In genomic region chr10:75424553-75424952, GRCh38 we compare ENCODE assay signal across 20 cellular contexts. TPM values are rescaled to one million over a fixed set of nuclear protein-coding genes. Genes with fewer than 3 reads are reported as not detected.
DNase-seq lines count a peak whose midpoint lies in the region; ATAC-seq and TF ChIP-seq lines count a peak whose summit lies in the region.
"Had no signal": no experiment of that assay in that cellular context is flagged by ENCODE, and none has a peak within 500 bp of the region (broad histone marks: within the 10 kb centered on the region; RNA-seq: fewer than 3 reads in every experiment).

No MANE protein-coding gene starts in this region.

- no peak overlapping the region for H3K4me3 Mint-ChIP-seq in endodermal cell
- H3K4me3 Mint-ChIP-seq: HFFc6 had no signal

- H3K27ac Mint-ChIP-seq in endodermal cell: no peak overlapping the region
- H3K27ac Mint-ChIP-seq: CD4-positive, alpha-beta memory T cell; HFFc6 had no signal

- H3K4me1 ChIP-seq in endodermal cell (ENCODE audit: control insufficient read depth, insufficient read depth, low read length) (peaks cover 7% of the 10 kb centered on the region), sigmoid colon (peaks cover 0 to 10% (median 3%) of the 10 kb centered on the region in 4 donors), OCI-LY7 (ENCODE audit: insufficient read depth, low read length, poor library complexity, severe bottlenecking) (no peaks in the 10 kb centered on the region)
- no peaks in the 10 kb centered on the region for H3K4me1 ChIP-seq in effector memory CD4-positive, alpha-beta T cell (ENCODE audit: control insufficient read depth, insufficient read depth, low read length, poor library complexity, severe bottlenecking)
- H3K4me1 ChIP-seq: HAP-1 had no signal

- H3K9me3 Mint-ChIP-seq in endodermal cell: peaks cover 3% of the 10 kb centered on the region
- H3K9me3 Mint-ChIP-seq: HFFc6 had no signal

- in situ Hi-C loops in SK-MEL-5 (cut with HindIII; ENCODE audit: low pct_unique_long_range_greater_than_20kb, low sequenced_read_pairs): no loop called here

- TF ChIP-seq CTCF in endodermal cell (conservative IDR thresholded peaks at IDR 0.05) (no peak), sigmoid colon (IDR thresholded peaks at IDR 0.05) (no peak), OCI-LY7 (conservative IDR thresholded peaks at IDR 0.05; ENCODE audit: low read length) (no peak)

- H3K4me2 ChIP-seq in OCI-LY7 (ENCODE audit: low read length): no peak overlapping the region

- H3K36me3 Mint-ChIP-seq in endodermal cell (ENCODE audit: low read depth): peaks cover 1% of the 10 kb centered on the region
- H3K36me3 Mint-ChIP-seq: CD4-positive, alpha-beta memory T cell had no signal

- intact Hi-C loops in sigmoid colon (cut with DNase I): no loop called here
- intact Hi-C loops in OCI-LY7 (cut with micrococcal nuclease; ENCODE audit: unreplicated experiment): no loop called here

- H3K4me1 Mint-ChIP-seq in endodermal cell: peaks cover 13% of the 10 kb centered on the region
- H3K4me1 Mint-ChIP-seq: CD4-positive, alpha-beta memory T cell had no signal

- H3K27ac ChIP-seq in endodermal cell (ENCODE audit: low read depth, low read length) (no peak overlapping the region), sigmoid colon (no peak overlapping the region), OCI-LY7 (ENCODE audit: low read depth, low read length, poor library complexity, severe bottlenecking) (no peak overlapping the region)
- no peak overlapping the region for H3K27ac ChIP-seq in effector memory CD4-positive, alpha-beta T cell (ENCODE audit: insufficient read depth, low read length, poor library complexity, severe bottlenecking)

- H2AFZ ChIP-seq in OCI-LY7 (ENCODE audit: low read length): no peak overlapping the region

- no peaks in the 10 kb centered on the region for H3K9me2 ChIP-seq in OCI-LY7 (ENCODE audit: insufficient read depth, low read length)

- H3K79me2 ChIP-seq in OCI-LY7 (ENCODE audit: insufficient read depth, low read depth, low read length): no peaks in the 10 kb centered on the region

- H3K27me3 ChIP-seq in endodermal cell (ENCODE audit: control insufficient read depth, insufficient read depth, low read length, poor library complexity, severe bottlenecking): peaks cover 37% of the 10 kb centered on the region
- no peaks in the 10 kb centered on the region for H3K27me3 ChIP-seq in sigmoid colon
- no peaks in the 10 kb centered on the region for H3K27me3 ChIP-seq in effector memory CD4-positive, alpha-beta T cell (replicated peaks; ENCODE audit: control insufficient read depth, insufficient read depth, low read length, poor library complexity, severe bottlenecking)

- BruUV-seq in OCI-LY7 (replicated peaks; lab: Mats Ljungman, UMichigan): no TSS peak

- WGBS in endodermal cell (ENCODE audit: insufficient coverage in 1 of 2, insufficient read length in 1 of 2), 2 experiments: 71 to 88% methylated on average over 1 to 2 of the region's 2 CpGs
- 79 to 92% methylated on average over 2 of the region's 2 CpGs for WGBS in sigmoid colon, 2 donors

- H4K20me1 ChIP-seq in OCI-LY7 (ENCODE audit: insufficient read depth, low read length): no peaks in the 10 kb centered on the region

- H3K4me3 ChIP-seq in endodermal cell (ENCODE audit: low read length) (no peak overlapping the region), sigmoid colon (no peak overlapping the region), OCI-LY7 (ENCODE audit: low read depth, low read length, poor library complexity, severe bottlenecking) (no peak overlapping the region)
- no peak overlapping the region for H3K4me3 ChIP-seq in effector memory CD4-positive, alpha-beta T cell (ENCODE audit: insufficient read depth, low read depth, low read length, poor library complexity, severe bottlenecking)
- H3K4me3 ChIP-seq: HAP-1 had no signal

- POLR2A ChIA-PET in OCI-LY7 (lab: Charles Lee): interaction anchor here (1.1 kb wide), 1 partner anchor 105 kb away, joined by 3 read pairs; no protein-coding TSS in a partner anchor

- DNase-seq in SK-MEL-5 (ENCODE audit: low read depth, low spot score) (peak; percentile 24), endodermal cell (peak; percentile 28), sigmoid colon (peak; percentile 10), OCI-LY7 (ENCODE audit: low spot score) (no peak)
- DNase-seq in effector memory CD4-positive, alpha-beta T cell: no peak
- DNase-seq: C1 segment of cervical spinal cord; Calu3; CD4-positive, alpha-beta memory T cell; COR-L47; DMS53; GF-D8; GOT3; HFFc6 had no signal

- CTCF ChIA-PET in OCI-LY7 (lab: Charles Lee; ENCODE audit: unreplicated experiment): no interaction called here

- no peak for ATAC-seq in GM19467 (IDR thresholded peaks at IDR 0.05; ENCODE audit: unreplicated experiment)

- H3K36me3 ChIP-seq in endodermal cell (ENCODE audit: control insufficient read depth, insufficient read depth, low read length) (no peaks in the 10 kb centered on the region), sigmoid colon (no peaks in the 10 kb centered on the region), OCI-LY7 (ENCODE audit: insufficient read depth, low read length) (no peaks in the 10 kb centered on the region)
- H3K36me3 ChIP-seq in effector memory CD4-positive, alpha-beta T cell (ENCODE audit: control insufficient read depth, insufficient read depth, low read length): no peaks in the 10 kb centered on the region
- H3K36me3 ChIP-seq: HAP-1 had no signal

- no peak for TF ChIP-seq EP300 in sigmoid colon (IDR thresholded peaks at IDR 0.05)

- H3K9ac ChIP-seq in endodermal cell (ENCODE audit: extremely low read depth, low read length, poor library complexity, severe bottlenecking): no peak overlapping the region

- H3K9me3 ChIP-seq in endodermal cell (ENCODE audit: control insufficient read depth, low read length) (no peaks in the 10 kb centered on the region), sigmoid colon (no peaks in the 10 kb centered on the region), OCI-LY7 (ENCODE audit: low read length) (no peaks in the 10 kb centered on the region)
- no peaks in the 10 kb centered on the region for H3K9me3 ChIP-seq in effector memory CD4-positive, alpha-beta T cell (ENCODE audit: control insufficient read depth, low read length)
- H3K9me3 ChIP-seq: HAP-1 had no signal

- H3K27me3 Mint-ChIP-seq in endodermal cell (ENCODE audit: insufficient read depth): peaks cover 85% of the 10 kb centered on the region

- no peak for TF ChIP-seq POLR2A in sigmoid colon (IDR thresholded peaks at IDR 0.05)

RNA-seq across cellular contexts. Expression of gene LRMDA, which starts 6.9 kb away (rescaled TPM):
- total RNA-seq in SK-MEL-5 (2014; rRNA removed; shearing (Covaris generic)): 25.2 and 70.7 TPM in 2 replicates
- polyA plus RNA-seq in SK-MEL-5 (2015; cell fraction: cytosol; rRNA removed): 3.3 and 5.9 TPM in 2 replicates
- polyA plus RNA-seq in SK-MEL-5 (2015; cell fraction: nucleus; rRNA removed): not detected in 2 replicates
- 1 to 10 TPM; 1.7 to 5.1 TPM for total RNA-seq in endodermal cell
- 1.5 TPM for polyA plus RNA-seq in endodermal cell (2013, experiment 1 of 2)
- 0.66 TPM for polyA plus RNA-seq in endodermal cell (2013, experiment 2 of 2)
- 10 to 100 TPM in 3 of 4 donors, 1 to 10 TPM in 1; 5.7 to 22.2 (median 13.7) TPM for total RNA-seq in sigmoid colon
- 1 to 10 TPM; 2.8 to 9.0 (median 4.2) TPM for polyA plus RNA-seq in sigmoid colon
- total RNA-seq in OCI-LY7 (2014; rRNA removed; shearing (Covaris generic)): not detected in 2 replicates
- not detected in 2 replicates for total RNA-seq in OCI-LY7 (2022)
- total RNA-seq: A172; A673; CD4-positive, alpha-beta memory T cell; Daoy; G401 had no signal
- polyA plus RNA-seq: BJ; CD4-positive, alpha-beta memory T cell had no signal

RNA-seq across cellular contexts. Expression of gene ZNF503, which starts 23.0 kb away (rescaled TPM):
- 1.4 and 1.6 TPM in 2 replicates for total RNA-seq in SK-MEL-5 (2014; rRNA removed; shearing (Covaris generic))
- 4.9 and 5.0 TPM in 2 replicates for polyA plus RNA-seq in SK-MEL-5 (2015; cell fraction: cytosol; rRNA removed)
- polyA plus RNA-seq in SK-MEL-5 (2015; cell fraction: nucleus; rRNA removed): 1.7 and 3.1 TPM in 2 replicates
- total RNA-seq in endodermal cell (1 to 10 TPM in 1 of 2 donors, under 1 TPM in 1; 0.40 to 1.1 TPM), sigmoid colon (10 to 100 TPM; 10.0 to 20.3 (median 18.2) TPM), OCI-LY7 (2022) (not detected in 2 replicates)
- polyA plus RNA-seq in endodermal cell (2013, experiment 1 of 2): 67.9 TPM
- polyA plus RNA-seq in endodermal cell (2013, experiment 2 of 2): 68.5 TPM
- 1 to 10 TPM; 2.3 to 6.3 (median 5.4) TPM for polyA plus RNA-seq in sigmoid colon
- not detected in 2 replicates for total RNA-seq in OCI-LY7 (2014; rRNA removed; shearing (Covaris generic))
- polyA plus RNA-seq: CD4-positive, alpha-beta memory T cell had no signal

Comparison
In these comparisons a context has a peak if more than half of its experiments do, and no peak if none do; other contexts are left out.
1. DNase-seq: peak in SK-MEL-5 (single experiment), endodermal cell (single experiment) and sigmoid colon (single experiment); none in effector memory CD4-positive, alpha-beta T cell (0 of 3) and OCI-LY7 (single experiment).